8 cellular contexts compared by ENCODE assay signal in the genomic region with DNA sequence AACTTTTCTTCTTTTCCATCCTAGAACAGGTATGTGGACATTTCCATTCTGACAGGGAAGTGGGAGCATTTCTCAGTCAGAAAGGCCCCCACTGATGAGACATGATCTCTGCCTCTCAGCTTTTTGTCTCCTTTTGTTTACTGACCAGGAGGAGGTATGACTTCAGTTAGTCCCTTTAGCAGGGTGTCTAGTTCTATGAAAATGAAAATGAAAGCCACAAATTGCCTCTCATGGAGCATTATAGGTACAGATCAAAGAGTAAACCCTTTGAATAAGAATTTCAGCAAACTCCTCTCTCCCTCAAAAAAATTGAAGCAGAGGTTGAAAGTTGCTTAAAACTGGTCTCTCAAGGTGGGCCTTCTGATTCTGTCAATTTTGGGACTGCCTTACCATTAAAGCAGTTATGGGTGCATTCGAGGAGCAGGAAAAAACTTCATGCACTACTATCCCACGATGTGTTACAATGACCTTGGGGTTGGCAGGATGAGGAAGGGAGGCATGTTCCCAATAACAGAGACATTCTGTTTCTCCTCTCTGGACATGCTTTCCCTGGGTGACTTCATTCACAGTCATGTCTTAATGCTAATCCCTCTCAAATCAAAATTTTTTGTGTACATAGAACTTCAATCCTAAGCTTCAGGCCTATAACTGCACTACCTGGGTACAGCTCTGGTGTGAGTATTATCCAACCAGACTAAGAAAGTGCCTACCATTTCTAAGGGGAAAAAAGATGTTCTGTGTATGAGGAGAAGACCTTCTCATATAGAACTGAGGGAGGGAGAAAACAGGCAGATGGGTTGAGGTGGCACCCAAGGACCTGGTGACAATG. TPM values are rescaled to one million over a fixed set of nuclear protein-coding genes. Genes with fewer than 3 reads are reported as not detected.
DNase-seq lines count a peak whose midpoint lies in the region; ATAC-seq and TF ChIP-seq lines count a peak whose summit lies in the region.

No MANE protein-coding gene starts in this region.

- H3K27ac Mint-ChIP-seq in WTC11: peak overlapping the region; percentile 94

- CTCF ChIA-PET in WTC11 (lab: Charles Lee): interaction anchor here (0.8 kb wide), 1 partner anchor 50 kb away, joined by 3 read pairs; a partner anchor contains a TSS

- POLR2A ChIA-PET in WTC11 (lab: Charles Lee): no interaction called here

- ATAC-seq in HG02885 (IDR thresholded peaks at IDR 0.05; ENCODE audit: poor library complexity, unreplicated experiment) (peak; percentile 98), WTC11 (peak; percentile 46), left lobe of liver (peak; percentile 84)

- TF ChIP-seq CTCF in WTC11 (IDR thresholded peaks at IDR 0.05) (no peak), lower leg skin (IDR thresholded peaks at IDR 0.05) (no peak)

- H3K4me3 Mint-ChIP-seq in WTC11: no peak overlapping the region; the same call in 1 of the 2 replicates

- WGBS in lower leg skin, 2 donors: 25 to 43% methylated on average over 2 of the region's 2 CpGs

- no peaks in the 10 kb centered on the region for H3K9me3 Mint-ChIP-seq in WTC11

- no peak for TF ChIP-seq POLR2A in lower leg skin (IDR thresholded peaks at IDR 0.05)

- H3K4me3 ChIP-seq in lower leg skin (ENCODE audit: low read depth, poor library complexity, severe bottlenecking): no peak overlapping the region

- H3K27me3 Mint-ChIP-seq in WTC11 (ENCODE audit: low read depth): peaks cover 11% of the 10 kb centered on the region

- intact Hi-C loops in lower leg skin (cut with DNase I; ENCODE audit: low total_unique reads): no loop called here

- peak; percentile 24 for DNase-seq in DMS153 (lab: John Stamatoyannopoulos, UW)
- no peak for DNase-seq in DMS153 treated with DMSO at 0.1 percent for 48 hours (lab: John Stamatoyannopoulos, UW; ENCODE audit: unreplicated experiment)
- no peak for DNase-seq in WTC11 (ENCODE audit: low spot score)
- no peak for DNase-seq in left lobe of liver (ENCODE audit: low spot score)
- no peak for DNase-seq in lower leg skin (ENCODE audit: low spot score in 2 of 2)
- no peak for DNase-seq in NCI-H2171 treated with DMSO at 0.1 percent for 48 hours (lab: John Stamatoyannopoulos, UW)
- no peak for DNase-seq in SW 1271 (lab: John Stamatoyannopoulos, UW)

- peaks cover 39% of the 10 kb centered on the region for H3K4me1 Mint-ChIP-seq in WTC11

- H3K36me3 Mint-ChIP-seq in WTC11: no peaks in the 10 kb centered on the region

TF ChIP-seq in WTC11, 78 proteins besides CTCF, POLR2A, EP300 and RAD21:
- TF ChIP-seq MYBL2 (CRISPR knock-in tag; IDR thresholded peaks at IDR 0.05): no peak
- TF ChIP-seq, protein P1, sequence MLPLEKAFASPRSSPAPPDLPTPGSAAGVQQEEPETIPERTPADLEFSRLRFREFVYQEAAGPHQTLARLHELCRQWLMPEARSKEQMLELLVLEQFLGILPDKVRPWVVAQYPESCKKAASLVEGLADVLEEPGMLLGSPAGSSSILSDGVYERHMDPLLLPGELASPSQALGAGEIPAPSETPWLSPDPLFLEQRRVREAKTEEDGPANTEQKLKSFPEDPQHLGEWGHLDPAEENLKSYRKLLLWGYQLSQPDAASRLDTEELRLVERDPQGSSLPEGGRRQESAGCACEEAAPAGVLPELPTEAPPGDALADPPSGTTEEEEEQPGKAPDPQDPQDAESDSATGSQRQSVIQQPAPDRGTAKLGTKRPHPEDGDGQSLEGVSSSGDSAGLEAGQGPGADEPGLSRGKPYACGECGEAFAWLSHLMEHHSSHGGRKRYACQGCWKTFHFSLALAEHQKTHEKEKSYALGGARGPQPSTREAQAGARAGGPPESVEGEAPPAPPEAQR (CRISPR knock-in tag; IDR thresholded peaks at IDR 0.05): no peak
- TF ChIP-seq, protein P2, sequence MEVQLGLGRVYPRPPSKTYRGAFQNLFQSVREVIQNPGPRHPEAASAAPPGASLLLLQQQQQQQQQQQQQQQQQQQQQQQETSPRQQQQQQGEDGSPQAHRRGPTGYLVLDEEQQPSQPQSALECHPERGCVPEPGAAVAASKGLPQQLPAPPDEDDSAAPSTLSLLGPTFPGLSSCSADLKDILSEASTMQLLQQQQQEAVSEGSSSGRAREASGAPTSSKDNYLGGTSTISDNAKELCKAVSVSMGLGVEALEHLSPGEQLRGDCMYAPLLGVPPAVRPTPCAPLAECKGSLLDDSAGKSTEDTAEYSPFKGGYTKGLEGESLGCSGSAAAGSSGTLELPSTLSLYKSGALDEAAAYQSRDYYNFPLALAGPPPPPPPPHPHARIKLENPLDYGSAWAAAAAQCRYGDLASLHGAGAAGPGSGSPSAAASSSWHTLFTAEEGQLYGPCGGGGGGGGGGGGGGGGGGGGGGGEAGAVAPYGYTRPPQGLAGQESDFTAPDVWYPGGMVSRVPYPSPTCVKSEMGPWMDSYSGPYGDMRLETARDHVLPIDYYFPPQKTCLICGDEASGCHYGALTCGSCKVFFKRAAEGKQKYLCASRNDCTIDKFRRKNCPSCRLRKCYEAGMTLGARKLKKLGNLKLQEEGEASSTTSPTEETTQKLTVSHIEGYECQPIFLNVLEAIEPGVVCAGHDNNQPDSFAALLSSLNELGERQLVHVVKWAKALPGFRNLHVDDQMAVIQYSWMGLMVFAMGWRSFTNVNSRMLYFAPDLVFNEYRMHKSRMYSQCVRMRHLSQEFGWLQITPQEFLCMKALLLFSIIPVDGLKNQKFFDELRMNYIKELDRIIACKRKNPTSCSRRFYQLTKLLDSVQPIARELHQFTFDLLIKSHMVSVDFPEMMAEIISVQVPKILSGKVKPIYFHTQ (CRISPR knock-in tag; IDR thresholded peaks at IDR 0.05): no peak

RNA-seq across cellular contexts. Expression of a gene that starts 50.6 kb away (rescaled TPM):
- total RNA-seq in WTC11 (2021) (45.0 to 73.6 TPM (median 46.3 TPM) in 3 replicates), left lobe of liver (18.5 TPM), lower leg skin (10 to 100 TPM; 28.3 to 37.7 (median 35.9) TPM)

Comparison
In these comparisons a context has a peak if more than half of its experiments do, and no peak if none do; other contexts are left out.
1. ATAC-seq: peak in every context shown above with its lines; median percentile 98 in HG02885; 84 in left lobe of liver; 46 in WTC11.